Comparison of ENCODE assay signal across 22 cellular contexts in genomic region chr4:81751531-81752291, GRCh38.
"Had no signal": no experiment of that assay in that cellular context is flagged by ENCODE, and none has a peak within 500 bp of the region (broad histone marks: within the 10 kb centered on the region; RNA-seq: fewer than 3 reads in every experiment).

No MANE protein-coding gene starts in this region.

- ATAC-seq: SK-N-SH treated with all-trans-retinoic acid at 6 μM for 48 hours had no signal

- FAIRE-seq: HTR-8/SVneo, RCC 7860 had no signal

- H3K27ac ChIP-seq: HL-60, SJCRH30 had no signal

- H3K9me3 ChIP-seq: SJCRH30 had no signal

- DNase-seq: KBM-7, MV-4-11, NCI-H1048, NCI-H1105, NCI-H1417, NCI-H1436 treated with DMSO at 0.1 percent for 48 hours, NCI-H1694, NCI-H187 treated with DMSO at 0.1 percent for 48 hours, NCI-H2029 treated with DMSO at 0.1 percent for 48 hours, NCI-H226, NCI-H446, NCI-H510A, NCI-H524 treated with DMSO at 0.1 percent for 48 hours, NCI-H82, Right ventricle myocardium superior, RPMI8226, SJCRH30, T-helper 2 cell had no signal

- H3K4me1 ChIP-seq: SJCRH30 had no signal

- H3K36me3 ChIP-seq: SJCRH30 had no signal

- H3K4me3 ChIP-seq: SJCRH30 had no signal

- H3K27me3 ChIP-seq: SJCRH30 had no signal
